16 cellular contexts compared by ENCODE assay signal in the genomic region with DNA sequence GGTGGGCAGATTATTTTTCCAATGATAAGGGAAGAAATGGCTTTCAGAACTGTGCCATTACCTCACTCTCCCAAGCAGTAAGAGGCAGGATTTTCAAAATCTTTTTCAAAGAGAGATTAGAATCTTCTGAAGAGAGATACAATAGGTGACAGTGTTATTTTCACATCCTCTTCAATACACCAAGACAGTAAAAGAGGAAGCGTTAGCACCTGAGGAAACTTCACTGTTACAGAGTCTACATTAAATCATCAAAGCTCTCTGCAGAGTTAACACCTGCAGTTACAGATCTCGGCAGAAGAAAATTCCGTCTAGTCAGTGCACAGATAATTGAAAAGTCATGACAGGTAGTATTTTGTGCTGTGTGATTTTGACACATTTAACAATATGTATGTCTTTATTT.
DNase-seq lines count a peak whose midpoint lies in the region; ATAC-seq and TF ChIP-seq lines count a peak whose summit lies in the region.
"Had no signal": no experiment of that assay in that cellular context is flagged by ENCODE, and none has a peak within 500 bp of the region (broad histone marks: within the 10 kb centered on the region; RNA-seq: fewer than 3 reads in every experiment).

No MANE protein-coding gene starts in this region.

- no peaks in the 10 kb centered on the region for H3F3A ChIP-seq in PC-9 (ENCODE audit: insufficient read depth, low read depth)

- H3K27me3 ChIP-seq in uterus: no peaks in the 10 kb centered on the region
- no peaks in the 10 kb centered on the region for H3K27me3 ChIP-seq in PC-9 (ENCODE audit: insufficient read depth, low read depth)

- H4K20me1 ChIP-seq in PC-9 (ENCODE audit: insufficient read depth): no peaks in the 10 kb centered on the region

- peak; percentile 90 for ATAC-seq in GM18499 (IDR thresholded peaks at IDR 0.05; ENCODE audit: insufficient read depth, unreplicated experiment)
- peak; percentile 67 for ATAC-seq in GM19452 (IDR thresholded peaks at IDR 0.05; ENCODE audit: unreplicated experiment)
- ATAC-seq in HG02870 (IDR thresholded peaks at IDR 0.05; ENCODE audit: unreplicated experiment): peak; percentile 94
- peak; percentile 68 for ATAC-seq in HG03521 (IDR thresholded peaks at IDR 0.05; ENCODE audit: unreplicated experiment)
- ATAC-seq: left ventricle myocardium superior, sciatic nerve had no signal

- DNase-seq in uterus (no peak), PC-9 (no peak), NCI-H345 treated with DMSO at 0.1 percent for 48 hours (lab: John Stamatoyannopoulos, UW; ENCODE audit: unreplicated experiment) (no peak), kidney tubule cell (ENCODE audit: low spot score) (no peak)
- DNase-seq: activated effector memory CD4-positive, alpha-beta T cell treated with anti-CD3 and anti-CD28 coated beads, Interleukin-2, amount 50 U/mL, for 16 hours; dermis blood vessel endothelial cell; left ventricle myocardium superior; NCI-H1694; NCI-H82; stimulated activated CD4-positive, alpha-beta T cell treated with anti-CD3 and anti-CD28 coated beads, Interleukin-4, amount 100 ng/mL, for 24 hours; stimulated activated naive CD4-positive, alpha-beta T cell had no signal

- no TSS peak for BruUV-seq in PC-9 (replicated peaks; lab: Mats Ljungman, UMichigan)

- no peak overlapping the region for H2AFZ ChIP-seq in PC-9

- H3K27ac ChIP-seq in uterus (no peak overlapping the region), PC-9 (no peak overlapping the region)

- no peaks in the 10 kb centered on the region for H3K4me1 ChIP-seq in uterus
- no peaks in the 10 kb centered on the region for H3K4me1 ChIP-seq in PC-9 (replicated peaks; ENCODE audit: insufficient read depth)

- no peaks in the 10 kb centered on the region for H3K9me3 ChIP-seq in uterus
- H3K9me3 ChIP-seq in PC-9 (ENCODE audit: insufficient read depth, low read depth): no peaks in the 10 kb centered on the region

- no peak overlapping the region for H3K4me2 ChIP-seq in PC-9

- H3K79me2 ChIP-seq in PC-9 (ENCODE audit: low read depth): no peaks in the 10 kb centered on the region

- CTCF ChIA-PET in PC-9 (lab: Charles Lee): no interaction called here

- no peak overlapping the region for H3K4me3 ChIP-seq in uterus
- H3K4me3 ChIP-seq in PC-9: no peak overlapping the region

- no peaks in the 10 kb centered on the region for H3K9me2 ChIP-seq in PC-9 (ENCODE audit: insufficient read depth)

- TF ChIP-seq POLR2A in uterus (IDR thresholded peaks at IDR 0.05): no peak

- TF ChIP-seq CTCF in uterus (IDR thresholded peaks at IDR 0.05) (no peak), PC-9 (conservative IDR thresholded peaks at IDR 0.05) (no peak)

- H3K36me3 ChIP-seq in uterus (no peaks in the 10 kb centered on the region), PC-9 (ENCODE audit: low read depth) (no peaks in the 10 kb centered on the region)

- intact Hi-C loops in uterus (cut with DNase I; ENCODE audit: low total_unique reads) (no loop called here), PC-9 (cut with micrococcal nuclease; ENCODE audit: unreplicated experiment) (no loop called here)

- POLR2A ChIA-PET in PC-9 (lab: Charles Lee; ENCODE audit: unreplicated experiment): no interaction called here
